ENCODE assay signal across 17 cellular contexts in genomic region chr15:68734352-68734751, GRCh38.
"Had no signal": no experiment of that assay in that cellular context is flagged by ENCODE, and none has a peak within 500 bp of the region (broad histone marks: within the 10 kb centered on the region; RNA-seq: fewer than 3 reads in every experiment).

No MANE protein-coding gene starts in this region.

- H3K36me3 ChIP-seq: right atrium auricular region, tibial artery had no signal

- H3K27ac Mint-ChIP-seq: activated naive CD4-positive, alpha-beta T cell treated with anti-CD3 and anti-CD28 coated beads, Interleukin-2, amount 50 U/mL, for 24 hours; dendritic cell treated with granulocyte-macrophage colony-stimulating factor and Interleukin-4, amounts not matched to agents 40 ng/mL and 50 ng/mL, for 4 days; stimulated activated naive CD8-positive, alpha-beta T cell treated with anti-CD3 and anti-CD28 coated beads, Interleukin-15, amount 100 ng/mL, for 72 hours; WTC11 had no signal

- H3K4me1 ChIP-seq: body of pancreas had no signal

- H3K27ac ChIP-seq: body of pancreas, psoas muscle, right atrium auricular region, tibial artery had no signal

- DNase-seq: activated gamma-delta T cell treated with Interleukin-2 at 50 U/mL for 16 hours; activated T-cell treated with anti-CD3 and anti-CD28 coated beads, Interleukin-2, amount 50 U/mL, for 1 hour; anterior cingulate cortex; body of pancreas; effector CD8-positive, alpha-beta T cell; foreskin melanocyte; naive thymus-derived CD8-positive, alpha-beta T cell; psoas muscle; stimulated activated CD4-positive, alpha-beta T cell treated with anti-CD3 and anti-CD28 coated beads, Interleukin-12 subunit alpha, Interleukin-12 subunit beta, amount 100 ng/mL, for 4 hours; stimulated activated CD4-positive, alpha-beta T cell treated with anti-CD3 and anti-CD28 coated beads, Interleukin-4, amount 100 ng/mL, for 4 hours; stimulated activated naive CD8-positive, alpha-beta T cell treated with anti-CD3 and anti-CD28 coated beads, Interleukin-15, amount 100 ng/mL, for 72 hours; tibial artery had no signal

- H3K36me3 Mint-ChIP-seq: activated naive CD4-positive, alpha-beta T cell treated with anti-CD3 and anti-CD28 coated beads, Interleukin-2, amount 50 U/mL, for 24 hours; naive thymus-derived CD8-positive, alpha-beta T cell; WTC11 had no signal

- H3K27me3 Mint-ChIP-seq: activated naive CD4-positive, alpha-beta T cell treated with anti-CD3 and anti-CD28 coated beads, Interleukin-2, amount 50 U/mL, for 24 hours; dendritic cell treated with granulocyte-macrophage colony-stimulating factor and Interleukin-4, amounts not matched to agents 40 ng/mL and 50 ng/mL, for 4 days; stimulated activated naive CD8-positive, alpha-beta T cell treated with anti-CD3 and anti-CD28 coated beads, Interleukin-15, amount 100 ng/mL, for 72 hours had no signal

- H3K9me3 Mint-ChIP-seq: activated naive CD4-positive, alpha-beta T cell treated with anti-CD3 and anti-CD28 coated beads, Interleukin-2, amount 50 U/mL, for 24 hours; dendritic cell treated with granulocyte-macrophage colony-stimulating factor and Interleukin-4, amounts not matched to agents 40 ng/mL and 50 ng/mL, for 4 days; naive thymus-derived CD8-positive, alpha-beta T cell; stimulated activated naive CD8-positive, alpha-beta T cell treated with anti-CD3 and anti-CD28 coated beads, Interleukin-15, amount 100 ng/mL, for 72 hours had no signal

- H3K4me3 ChIP-seq: body of pancreas, lung, psoas muscle, right atrium auricular region, tibial artery had no signal

- H3K27me3 ChIP-seq: body of pancreas, right atrium auricular region, tibial artery had no signal

- H3K9me3 ChIP-seq: body of pancreas, psoas muscle, right atrium auricular region, tibial artery had no signal

- H3K4me3 Mint-ChIP-seq: activated naive CD4-positive, alpha-beta T cell treated with anti-CD3 and anti-CD28 coated beads, Interleukin-2, amount 50 U/mL, for 24 hours; dendritic cell treated with granulocyte-macrophage colony-stimulating factor and Interleukin-4, amounts not matched to agents 40 ng/mL and 50 ng/mL, for 4 days; stimulated activated naive CD8-positive, alpha-beta T cell treated with anti-CD3 and anti-CD28 coated beads, Interleukin-15, amount 100 ng/mL, for 72 hours; WTC11 had no signal
